8 cellular contexts compared by ENCODE assay signal in the genomic region with DNA sequence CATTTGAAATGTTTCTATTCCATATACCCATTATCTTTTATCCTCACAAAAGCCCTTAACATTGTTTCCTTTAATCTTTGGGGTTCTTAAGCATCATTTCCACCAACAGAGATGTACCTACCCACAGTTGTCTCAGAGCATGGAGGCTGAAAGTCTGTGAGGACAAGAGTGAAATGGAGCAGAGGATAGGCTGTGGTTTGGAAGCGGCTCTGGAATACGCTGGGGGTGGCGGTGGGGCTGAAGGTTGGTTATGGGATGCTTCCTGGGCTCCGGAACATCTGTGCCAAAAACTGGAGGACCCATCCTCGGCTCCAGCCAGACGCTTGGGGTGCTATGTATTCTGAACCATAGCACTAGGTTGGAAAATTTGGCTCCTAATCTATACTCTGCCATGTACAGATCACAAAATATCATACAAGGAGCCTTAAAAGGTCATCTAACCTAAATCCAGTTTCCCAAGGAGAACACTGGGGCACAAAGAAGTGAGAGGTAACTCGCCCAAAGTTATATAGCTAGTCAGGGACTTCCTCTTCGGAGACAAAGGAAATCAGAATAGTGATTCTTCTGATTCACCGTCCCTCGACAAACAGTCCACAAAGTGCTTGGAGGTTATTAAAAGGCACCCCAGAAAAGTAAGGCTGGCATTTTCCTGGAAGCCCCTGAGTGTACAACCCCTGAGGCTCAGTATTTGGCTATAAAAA. TPM values are rescaled to one million over a fixed set of nuclear protein-coding genes. Genes with fewer than 3 reads are reported as not detected.
DNase-seq lines count a peak whose midpoint lies in the region; ATAC-seq and TF ChIP-seq lines count a peak whose summit lies in the region.

No MANE protein-coding gene starts in this region.

- no peak overlapping the region; the same call in 1 of the 2 replicates for H2AFZ ChIP-seq in KMS-11 (ENCODE audit: low read depth)

- H3K9me3 ChIP-seq in naive thymus-derived CD4-positive, alpha-beta T cell (ENCODE audit: control insufficient read depth in 2 of 3, low read length in 3 of 3): no peaks in the 10 kb centered on the region

- intact Hi-C loops in naive thymus-derived CD4-positive, alpha-beta T cell (cut with micrococcal nuclease): loop anchor here (1.0 to 10.0 kb wide), 12 partner anchors 35 to 1825 kb away; a partner anchor contains a TSS

- peak overlapping the region; percentile 74 for H3K4me3 ChIP-seq in AG04449 (ENCODE audit: low read depth, low read length)
- no peak overlapping the region for H3K4me3 ChIP-seq in KMS-11 (IDR thresholded peaks at IDR 0.05; ENCODE audit: insufficient read depth, low read depth, low read length)
- peak overlapping the region; percentile 42 for H3K4me3 ChIP-seq in naive thymus-derived CD4-positive, alpha-beta T cell (ENCODE audit: low read length)

- no peaks in the 10 kb centered on the region for H4K20me1 ChIP-seq in KMS-11 (ENCODE audit: insufficient read depth)

- POLR2A ChIA-PET in AG04449 (lab: Yijun Ruan, JAX): no interaction called here
- POLR2A ChIA-PET in naive thymus-derived CD4-positive, alpha-beta T cell (lab: Charles Lee): interaction anchor here (0.8 to 7.6 kb wide), 7 partner anchors 11 to 814 kb away, joined by 3 to 286 read pairs (median 5); a partner anchor contains a TSS

- H3K36me3 Mint-ChIP-seq in chondrocyte (ENCODE audit: low read depth): peaks cover 1% of the 10 kb centered on the region
- H3K36me3 Mint-ChIP-seq in naive thymus-derived CD4-positive, alpha-beta T cell: peaks cover 0 to 13% (median 0%) of the 10 kb centered on the region in 5 donors

- no peaks in the 10 kb centered on the region for H3K27me3 ChIP-seq in KMS-11 (ENCODE audit: insufficient read depth, low read depth)
- H3K27me3 ChIP-seq in naive thymus-derived CD4-positive, alpha-beta T cell (ENCODE audit: control insufficient read depth in 2 of 2, insufficient read depth in 2 of 2, low read length in 2 of 2): no peaks in the 10 kb centered on the region

- H3K27me3 Mint-ChIP-seq in chondrocyte (ENCODE audit: low read depth): no peaks in the 10 kb centered on the region
- H3K27me3 Mint-ChIP-seq in naive thymus-derived CD4-positive, alpha-beta T cell: peaks cover 0 to 6% (median 3%) of the 10 kb centered on the region in 5 donors

- no peak for DNase-seq in AG04449 (ENCODE audit: low read depth, low spot score)
- DNase-seq in chondrocyte (ENCODE audit: low spot score): no peak
- peak in 1 of 9 donors; percentile 19 for DNase-seq in naive thymus-derived CD4-positive, alpha-beta T cell
- DNase-seq in NCI-H1092 (lab: John Stamatoyannopoulos, UW): no peak

- peak overlapping the region; percentile 89 for H3K4me3 Mint-ChIP-seq in chondrocyte (ENCODE audit: unreplicated experiment)
- peak overlapping the region; percentile 88 to 100 (median 96) for H3K4me3 Mint-ChIP-seq in naive thymus-derived CD4-positive, alpha-beta T cell

- peaks cover 18% of the 10 kb centered on the region for H3K4me1 ChIP-seq in KMS-11 (ENCODE audit: low read depth, poor library complexity, severe bottlenecking)
- peaks cover 0 to 18% of the 10 kb centered on the region in 2 donors for H3K4me1 ChIP-seq in naive thymus-derived CD4-positive, alpha-beta T cell (ENCODE audit: control insufficient read depth in 2 of 2, insufficient read depth in 2 of 2, low read length in 2 of 2)

- peaks cover 26% of the 10 kb centered on the region for H3K4me1 Mint-ChIP-seq in chondrocyte (ENCODE audit: low read depth)
- peaks cover 12 to 38% (median 29%) of the 10 kb centered on the region in 7 donors for H3K4me1 Mint-ChIP-seq in naive thymus-derived CD4-positive, alpha-beta T cell

- peak overlapping the region; percentile 68; the same call in 1 of the 2 replicates for H3K9ac ChIP-seq in KMS-11

- no peaks in the 10 kb centered on the region for H3K36me3 ChIP-seq in KMS-11 (ENCODE audit: insufficient read depth)
- H3K36me3 ChIP-seq in naive thymus-derived CD4-positive, alpha-beta T cell (ENCODE audit: control insufficient read depth in 2 of 3, insufficient read depth in 3 of 3, low read length in 3 of 3): peaks cover 0 to 17% (median 0%) of the 10 kb centered on the region in 3 experiments

- no peak for ATAC-seq in naive thymus-derived CD4-positive, alpha-beta T cell
- ATAC-seq in GM19023 (IDR thresholded peaks at IDR 0.05; ENCODE audit: unreplicated experiment) (no peak), HG03175 (IDR thresholded peaks at IDR 0.05; ENCODE audit: unreplicated experiment) (no peak), GM19035 (IDR thresholded peaks at IDR 0.05; ENCODE audit: unreplicated experiment) (no peak)

- peak overlapping the region; percentile 76 for H3K4me2 ChIP-seq in KMS-11

- H3K9me3 Mint-ChIP-seq in chondrocyte (ENCODE audit: low read depth): no peaks in the 10 kb centered on the region
- peaks cover 0 to 6% (median 0%) of the 10 kb centered on the region in 11 donors for H3K9me3 Mint-ChIP-seq in naive thymus-derived CD4-positive, alpha-beta T cell

- TF ChIP-seq CTCF in AG04449 (IDR thresholded peaks at IDR 0.05; ENCODE audit: insufficient read depth, low read length, missing control alignments) (no peak), KMS-11 (conservative IDR thresholded peaks at IDR 0.05; ENCODE audit: low read depth, low read length) (0 out of 2 replicates have a peak, but pooled peaks have one; percentile 6), chondrocyte (IDR thresholded peaks at IDR 0.05) (peak; percentile 14)

- H3K27ac Mint-ChIP-seq in chondrocyte (ENCODE audit: unreplicated experiment): peak overlapping the region; percentile 99
- H3K27ac Mint-ChIP-seq in naive thymus-derived CD4-positive, alpha-beta T cell: peak overlapping the region; percentile 92 to 99 (median 97)

- CTCF ChIA-PET in AG04449 (lab: Yijun Ruan, JAX): interaction anchor here (0.6 to 20.5 kb wide), 17 partner anchors 11 to 1075 kb away, joined by 3 to 300 read pairs (median 8); a partner anchor contains a TSS
- CTCF ChIA-PET in naive thymus-derived CD4-positive, alpha-beta T cell (lab: Charles Lee): interaction anchor here (0.5 to 5.1 kb wide), 7 partner anchors 8 to 231 kb away, joined by 3 to 41 read pairs (median 5); a partner anchor contains a TSS

- peak overlapping the region; percentile 26; the same call in 1 of the 2 replicates for H3K27ac ChIP-seq in KMS-11
- peak overlapping the region; percentile 95 for H3K27ac ChIP-seq in naive thymus-derived CD4-positive, alpha-beta T cell (ENCODE audit: low read depth, low read length)

- H3K79me2 ChIP-seq in KMS-11 (ENCODE audit: insufficient read depth, low read depth): 0 out of 2 replicates have a peak, but pooled peaks cover 5% of the 10 kb centered on the region

RNA-seq across cellular contexts. Expression of a gene that starts 2.5 kb away (rescaled TPM):
- 11.0 to 20.7 TPM (median 11.2 TPM) in 3 replicates for total RNA-seq in chondrocyte
- total RNA-seq in naive thymus-derived CD4-positive, alpha-beta T cell: 100 to 1,000 TPM in 2 of 5 experiments, 10 to 100 TPM in 3; 35.7 to 138 (median 67.0) TPM
- polyA plus RNA-seq in naive thymus-derived CD4-positive, alpha-beta T cell: 1 to 10 TPM; 1.6 to 2.9 TPM

RNA-seq across cellular contexts. Expression of a gene that starts 6.5 kb away (rescaled TPM):
- total RNA-seq in chondrocyte: 21.8 to 34.2 TPM (median 25.9 TPM) in 3 replicates
- 1 to 10 TPM; 2.8 to 8.0 (median 5.6) TPM for total RNA-seq in naive thymus-derived CD4-positive, alpha-beta T cell
- polyA plus RNA-seq in naive thymus-derived CD4-positive, alpha-beta T cell: not detected

RNA-seq across cellular contexts. Expression of a gene that starts 14.2 kb away (rescaled TPM):
- 7.3 to 8.2 TPM (median 7.6 TPM) in 3 replicates for total RNA-seq in chondrocyte
- total RNA-seq in naive thymus-derived CD4-positive, alpha-beta T cell: 10 to 100 TPM in 3 of 5 experiments, 1 to 10 TPM in 2; 5.2 to 20.4 (median 15.5) TPM
- polyA plus RNA-seq in naive thymus-derived CD4-positive, alpha-beta T cell: 1 to 10 TPM; 6.9 to 8.6 TPM

RNA-seq across cellular contexts. Expression of a gene that starts 21.1 kb away (rescaled TPM):
- 135 to 182 TPM (median 136 TPM) in 3 replicates for total RNA-seq in chondrocyte
- 100 to 1,000 TPM; 176 to 213 (median 196) TPM for total RNA-seq in naive thymus-derived CD4-positive, alpha-beta T cell
- 10 to 100 TPM; 57.5 to 94.5 TPM for polyA plus RNA-seq in naive thymus-derived CD4-positive, alpha-beta T cell

RNA-seq across cellular contexts. Expression of a gene that starts 52.6 kb away (rescaled TPM):
- total RNA-seq in chondrocyte: 40.3 to 63.9 TPM (median 44.0 TPM) in 3 replicates
- 10 to 100 TPM in 3 of 5 experiments, 1 to 10 TPM in 2; 1.9 to 30.0 (median 22.6) TPM for total RNA-seq in naive thymus-derived CD4-positive, alpha-beta T cell
- 10 to 100 TPM in 1 of 2 donors, 1 to 10 TPM in 1; 9.7 to 10.8 TPM for polyA plus RNA-seq in naive thymus-derived CD4-positive, alpha-beta T cell
